Comparison of ENCODE assay signal across 31 cellular contexts in genomic region chr1:168089979-168090337, GRCh38. TPM values are rescaled to one million over a fixed set of nuclear protein-coding genes. Genes with fewer than 3 reads are reported as not detected.
"Had no signal": no experiment of that assay in that cellular context is flagged by ENCODE, and none has a peak within 500 bp of the region (broad histone marks: within the 10 kb centered on the region; RNA-seq: fewer than 3 reads in every experiment).

No MANE protein-coding gene starts in this region.

- ATAC-seq: activated CD4-positive, alpha-beta T cell treated with anti-CD3 and anti-CD28 coated beads for 36 hours; activated CD8-positive, alpha-beta T cell treated with anti-CD3 and anti-CD28 coated beads, Interleukin-2, amount 10 ng/mL, durations not matched to agents 7 days and 5 days; activated naive CD4-positive, alpha-beta T cell treated with anti-CD3 and anti-CD28 coated beads, Interleukin-2, amount 50 U/mL, for 72 hours; activated T-cell treated with anti-CD3 and anti-CD28 coated beads, Interleukin-2, amount 50 U/mL, for 72 hours; gastroesophageal sphincter had no signal

- H3K4me1 Mint-ChIP-seq: activated CD4-positive, alpha-beta T cell treated with anti-CD3 and anti-CD28 coated beads for 36 hours; activated CD4-positive, alpha-beta T cell treated with anti-CD3 and anti-CD28 coated beads, Interleukin-2, amount 10 ng/mL, durations not matched to agents 24 days and 14 days; activated naive CD4-positive, alpha-beta T cell treated with anti-CD3 and anti-CD28 coated beads, Interleukin-2, amount 10 ng/mL, durations not matched to agents 7 days and 5 days; activated naive CD8-positive, alpha-beta T cell treated with anti-CD3 and anti-CD28 coated beads, Interleukin-2, amount 10 ng/mL, durations not matched to agents 7 days and 5 days; brain had no signal

- H3K9me3 ChIP-seq: ascending aorta, breast epithelium, esophagus squamous epithelium, gastroesophageal sphincter had no signal

- H3K27me3 ChIP-seq: ascending aorta, breast epithelium, cardiac muscle cell, dorsolateral prefrontal cortex, esophagus squamous epithelium, gastroesophageal sphincter had no signal

- H3K4me1 ChIP-seq: breast epithelium had no signal

- DNase-seq: activated CD4-positive, alpha-beta memory T cell treated with anti-CD3 and anti-CD28 coated beads for 36 hours; activated CD4-positive, alpha-beta T cell treated with anti-CD3 and anti-CD28 coated beads for 36 hours; activated CD4-positive, alpha-beta T cell treated with anti-CD3 and anti-CD28 coated beads, Interleukin-2, amount 10 ng/mL, durations not matched to agents 24 days and 14 days; activated CD4-positive, CD25-positive, alpha-beta regulatory T cell; activated CD4-positive, CD25-positive, alpha-beta regulatory T cell treated with anti-CD3 and anti-CD28 coated beads, Interleukin-2, amount 50 U/mL, for 72 hours; activated CD8-positive, alpha-beta memory T cell treated with anti-CD3 and anti-CD28 coated beads, Interleukin-2, amount 50 U/mL, for 48 hours; activated CD8-positive, alpha-beta T cell treated with anti-CD3 and anti-CD28 coated beads, Interleukin-2, amount 10 ng/mL, durations not matched to agents 7 days and 5 days; activated gamma-delta T cell; activated naive CD4-positive, alpha-beta T cell; activated naive CD4-positive, alpha-beta T cell treated with anti-CD3 and anti-CD28 coated beads, Interleukin-2, amount 10 ng/mL, durations not matched to agents 7 days and 5 days; activated naive CD8-positive, alpha-beta T cell treated with anti-CD3 and anti-CD28 coated beads, Interleukin-2, amount 10 ng/mL, durations not matched to agents 7 days and 5 days; activated T-cell treated with anti-CD3 and anti-CD28 coated beads for 4 hours; activated T-cell treated with anti-CD3 and anti-CD28 coated beads, Interleukin-2, amount 50 U/mL, for 24 hours; activated T-cell treated with anti-CD3 and anti-CD28 coated beads, Interleukin-2, amount 50 U/mL, for 72 hours; central memory CD4-positive, alpha-beta T cell; cerebellar nuclear complex; dorsolateral prefrontal cortex; effector memory CD4-positive, alpha-beta T cell; esophagus squamous epithelium; foreskin melanocyte; T-helper 2 cell had no signal

- H3K9me3 Mint-ChIP-seq: activated CD4-positive, alpha-beta memory T cell treated with anti-CD3 and anti-CD28 coated beads for 36 hours; activated CD4-positive, alpha-beta T cell treated with anti-CD3 and anti-CD28 coated beads, Interleukin-2, amount 10 ng/mL, durations not matched to agents 24 days and 14 days; activated naive CD4-positive, alpha-beta T cell treated with anti-CD3 and anti-CD28 coated beads, Interleukin-2, amount 10 ng/mL, durations not matched to agents 7 days and 5 days; activated naive CD4-positive, alpha-beta T cell treated with anti-CD3 and anti-CD28 coated beads, Interleukin-2, amount 50 U/mL, for 72 hours; activated naive CD8-positive, alpha-beta T cell treated with anti-CD3 and anti-CD28 coated beads, Interleukin-2, amount 10 ng/mL, durations not matched to agents 7 days and 5 days; activated T-cell treated with anti-CD3 and anti-CD28 coated beads, Interleukin-2, amount 50 U/mL, for 24 hours; activated T-cell treated with anti-CD3 and anti-CD28 coated beads, Interleukin-2, amount 50 U/mL, for 72 hours; brain; dendritic cell treated with granulocyte-macrophage colony-stimulating factor and Interleukin-4, amounts not matched to agents 40 ng/mL and 50 ng/mL, for 4 days had no signal

- FAIRE-seq: endothelial cell of umbilical vein had no signal

- H3K4me3 Mint-ChIP-seq: activated CD4-positive, alpha-beta memory T cell treated with anti-CD3 and anti-CD28 coated beads for 36 hours; activated CD4-positive, alpha-beta T cell treated with anti-CD3 and anti-CD28 coated beads for 36 hours; activated CD4-positive, alpha-beta T cell treated with anti-CD3 and anti-CD28 coated beads, Interleukin-2, amount 10 ng/mL, durations not matched to agents 24 days and 14 days; activated CD8-positive, alpha-beta T cell treated with anti-CD3 and anti-CD28 coated beads, Interleukin-2, amount 10 ng/mL, durations not matched to agents 7 days and 5 days; activated naive CD4-positive, alpha-beta T cell treated with anti-CD3 and anti-CD28 coated beads, Interleukin-2, amount 10 ng/mL, durations not matched to agents 7 days and 5 days; activated naive CD8-positive, alpha-beta T cell treated with anti-CD3 and anti-CD28 coated beads, Interleukin-2, amount 10 ng/mL, durations not matched to agents 7 days and 5 days; activated T-cell treated with anti-CD3 and anti-CD28 coated beads, Interleukin-2, amount 50 U/mL, for 24 hours; activated T-cell treated with anti-CD3 and anti-CD28 coated beads, Interleukin-2, amount 50 U/mL, for 72 hours; brain; dendritic cell treated with granulocyte-macrophage colony-stimulating factor and Interleukin-4, amounts not matched to agents 40 ng/mL and 50 ng/mL, for 4 days had no signal

- H3K36me3 ChIP-seq: breast epithelium had no signal

- H3K4me3 ChIP-seq: ascending aorta, breast epithelium, cardiac muscle cell, coronary artery, dorsolateral prefrontal cortex, esophagus squamous epithelium, gastroesophageal sphincter had no signal

- H3K27ac Mint-ChIP-seq: activated CD4-positive, alpha-beta memory T cell treated with anti-CD3 and anti-CD28 coated beads for 36 hours; activated CD4-positive, alpha-beta T cell treated with anti-CD3 and anti-CD28 coated beads for 36 hours; activated CD4-positive, alpha-beta T cell treated with anti-CD3 and anti-CD28 coated beads, Interleukin-2, amount 10 ng/mL, durations not matched to agents 24 days and 14 days; activated CD8-positive, alpha-beta T cell treated with anti-CD3 and anti-CD28 coated beads, Interleukin-2, amount 10 ng/mL, durations not matched to agents 7 days and 5 days; activated naive CD4-positive, alpha-beta T cell treated with anti-CD3 and anti-CD28 coated beads, Interleukin-2, amount 10 ng/mL, durations not matched to agents 7 days and 5 days; activated naive CD4-positive, alpha-beta T cell treated with anti-CD3 and anti-CD28 coated beads, Interleukin-2, amount 50 U/mL, for 72 hours; activated naive CD8-positive, alpha-beta T cell treated with anti-CD3 and anti-CD28 coated beads, Interleukin-2, amount 10 ng/mL, durations not matched to agents 7 days and 5 days; activated T-cell treated with anti-CD3 and anti-CD28 coated beads, Interleukin-2, amount 50 U/mL, for 24 hours; activated T-cell treated with anti-CD3 and anti-CD28 coated beads, Interleukin-2, amount 50 U/mL, for 72 hours; dendritic cell treated with granulocyte-macrophage colony-stimulating factor and Interleukin-4, amounts not matched to agents 40 ng/mL and 50 ng/mL, for 4 days had no signal

- H3K27ac ChIP-seq: ascending aorta, breast epithelium, cardiac muscle cell, coronary artery, dorsolateral prefrontal cortex, epithelial cell of prostate, esophagus squamous epithelium, gastroesophageal sphincter had no signal

- H3K27me3 Mint-ChIP-seq: activated CD4-positive, alpha-beta memory T cell treated with anti-CD3 and anti-CD28 coated beads for 36 hours; activated T-cell treated with anti-CD3 and anti-CD28 coated beads, Interleukin-2, amount 50 U/mL, for 24 hours; brain; dendritic cell treated with granulocyte-macrophage colony-stimulating factor and Interleukin-4, amounts not matched to agents 40 ng/mL and 50 ng/mL, for 4 days had no signal

- H3K36me3 Mint-ChIP-seq: activated CD4-positive, alpha-beta memory T cell treated with anti-CD3 and anti-CD28 coated beads for 36 hours; activated naive CD4-positive, alpha-beta T cell treated with anti-CD3 and anti-CD28 coated beads, Interleukin-2, amount 10 ng/mL, durations not matched to agents 7 days and 5 days; activated naive CD4-positive, alpha-beta T cell treated with anti-CD3 and anti-CD28 coated beads, Interleukin-2, amount 50 U/mL, for 72 hours; activated naive CD8-positive, alpha-beta T cell treated with anti-CD3 and anti-CD28 coated beads, Interleukin-2, amount 10 ng/mL, durations not matched to agents 7 days and 5 days had no signal

RNA-seq across cellular contexts. Expression of gene GPR161, which starts 46.8 kb away (rescaled TPM):
- total RNA-seq: activated CD8-positive, alpha-beta T cell treated with anti-CD3 and anti-CD28 coated beads, Interleukin-2, amount 10 ng/mL, durations not matched to agents 7 days and 5 days had no signal
